23 cellular contexts compared by ENCODE assay signal in the genomic region with DNA sequence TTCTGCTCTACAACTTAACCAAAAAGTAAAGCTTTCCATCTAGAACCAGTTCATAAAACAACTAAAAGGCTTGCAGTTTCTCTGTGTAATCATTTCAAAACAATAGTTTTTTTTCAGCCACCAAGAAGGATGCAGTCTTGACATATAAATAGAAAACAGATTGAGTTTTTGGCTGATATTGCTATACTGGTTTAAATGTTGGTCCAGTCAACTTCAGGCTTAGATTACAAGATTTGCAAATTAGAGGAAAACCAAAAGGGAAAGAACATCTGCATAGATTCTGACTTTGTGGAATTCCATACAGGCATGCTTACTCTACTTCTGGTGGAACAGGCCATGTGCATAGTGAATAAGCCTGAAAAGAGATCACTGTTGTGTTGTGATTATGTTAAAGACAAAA.
A peak's percentile ranks its signal among the peaks of the same experiment; 100 is the strongest.
DNase-seq lines count a peak whose midpoint lies in the region; ATAC-seq and TF ChIP-seq lines count a peak whose summit lies in the region.
"Had no signal": no experiment of that assay in that cellular context is flagged by ENCODE, and none has a peak within 500 bp of the region (broad histone marks: within the 10 kb centered on the region; RNA-seq: fewer than 3 reads in every experiment).

No MANE protein-coding gene starts in this region.

- no peak for ATAC-seq in WTC11

- POLR2A ChIA-PET in WTC11 (lab: Charles Lee), result no interaction called here

- H3K27me3 Mint-ChIP-seq in WTC11 (ENCODE audit: low read depth), result no peaks in the 10 kb centered on the region
- no peaks in the 10 kb centered on the region for H3K27me3 Mint-ChIP-seq in glutamatergic neuron (ENCODE audit: unreplicated experiment)

- DNase-seq in AG08395 (ENCODE audit: low spot score) (peak; percentile 2), GM03348 (ENCODE audit: low spot score) (peak; percentile 14), WTC11 (ENCODE audit: low spot score) (no peak), fibroblast of peridontal ligament (ENCODE audit: extremely low read depth) (peak; percentile 93), glutamatergic neuron (no peak), GM13976 (ENCODE audit: low spot score) (no peak), NCI-H2227 treated with DMSO at 0.1 percent for 48 hours (lab: John Stamatoyannopoulos, UW) (no peak)
- DNase-seq in activated CD4-positive, alpha-beta T cell treated with anti-CD3 and anti-CD28 coated beads, Interleukin-2, amount 50 U/mL, for 1 hour, result no peak
- DNase-seq: ACHN; BE2C; CD4-positive, CD25-positive, alpha-beta regulatory T cell; DMS79 treated with DMSO at 0.1 percent for 48 hours; GOT3; HCEC 1CT; IMR-90; NCI-H1105; NCI-H146; NCI-H2029; NCI-H226; NCI-H510A treated with DMSO at 0.1 percent for 48 hours; NCI-H748 treated with DMSO at 0.1 percent for 48 hours; PC-9; SIG-M5 had no signal

- in situ Hi-C loops in GM13976 (cut with MboI; ENCODE audit: low sequenced_read_pairs, unreplicated experiment), result no loop called here

- H3K4me3 Mint-ChIP-seq in WTC11, result no peak overlapping the region
- H3K4me3 Mint-ChIP-seq in glutamatergic neuron (ENCODE audit: unreplicated experiment), result no peak overlapping the region
- H3K4me3 Mint-ChIP-seq: CD4-positive, CD25-positive, alpha-beta regulatory T cell had no signal

- peak overlapping the region; percentile 78; the same call in 1 of the 2 replicates for H3K27ac Mint-ChIP-seq in WTC11
- H3K27ac Mint-ChIP-seq in glutamatergic neuron (ENCODE audit: unreplicated experiment), result no peak overlapping the region
- H3K27ac Mint-ChIP-seq: CD4-positive, CD25-positive, alpha-beta regulatory T cell had no signal

- no peaks in the 10 kb centered on the region for H3K9me3 Mint-ChIP-seq in WTC11
- H3K9me3 Mint-ChIP-seq in glutamatergic neuron (ENCODE audit: unreplicated experiment), result no peaks in the 10 kb centered on the region

- H3K4me1 Mint-ChIP-seq in WTC11 (no peaks in the 10 kb centered on the region), glutamatergic neuron (ENCODE audit: low read depth, unreplicated experiment) (no peaks in the 10 kb centered on the region)

- TF ChIP-seq CTCF in WTC11 (IDR thresholded peaks at IDR 0.05) (no peak), glutamatergic neuron (IDR thresholded peaks at IDR 0.05; ENCODE audit: partially characterized antibody, unreplicated experiment) (no peak), GM13976 (IDR thresholded peaks at IDR 0.05; ENCODE audit: borderline replicate concordance, control extremely low read depth, extremely low read depth, insufficient read depth, missing control alignments) (no peak)

- H3K36me3 Mint-ChIP-seq in WTC11 (no peaks in the 10 kb centered on the region), glutamatergic neuron (ENCODE audit: unreplicated experiment) (no peaks in the 10 kb centered on the region)

- CTCF ChIA-PET in WTC11 (lab: Charles Lee), result interaction anchor here (1.6 kb wide), 1 partner anchor 107 kb away, joined by 5 read pairs; no protein-coding TSS in a partner anchor

TF ChIP-seq in WTC11, 78 proteins besides CTCF, POLR2A, EP300 and RAD21:
- TF ChIP-seq MYBL2 (CRISPR knock-in tag; IDR thresholded peaks at IDR 0.05) (no peak), SOX15 (CRISPR knock-in tag; IDR thresholded peaks at IDR 0.05) (no peak), HMGA2 (CRISPR knock-in tag; IDR thresholded peaks at IDR 0.05) (no peak), NR1H2 (CRISPR knock-in tag; IDR thresholded peaks at IDR 0.05) (no peak), TEAD4 (CRISPR knock-in tag; IDR thresholded peaks at IDR 0.05) (no peak), OVOL2 (CRISPR knock-in tag; IDR thresholded peaks at IDR 0.05; ENCODE audit: borderline replicate concordance) (no peak), CBFB (CRISPR knock-in tag; IDR thresholded peaks at IDR 0.05; ENCODE audit: low read depth) (no peak), GTF2I (CRISPR knock-in tag; conservative IDR thresholded peaks at IDR 0.05) (no peak)
- TF ChIP-seq, protein P1, sequence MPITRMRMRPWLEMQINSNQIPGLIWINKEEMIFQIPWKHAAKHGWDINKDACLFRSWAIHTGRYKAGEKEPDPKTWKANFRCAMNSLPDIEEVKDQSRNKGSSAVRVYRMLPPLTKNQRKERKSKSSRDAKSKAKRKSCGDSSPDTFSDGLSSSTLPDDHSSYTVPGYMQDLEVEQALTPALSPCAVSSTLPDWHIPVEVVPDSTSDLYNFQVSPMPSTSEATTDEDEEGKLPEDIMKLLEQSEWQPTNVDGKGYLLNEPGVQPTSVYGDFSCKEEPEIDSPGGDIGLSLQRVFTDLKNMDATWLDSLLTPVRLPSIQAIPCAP (CRISPR knock-in tag; IDR thresholded peaks at IDR 0.05), result no peak
- TF ChIP-seq, protein P2, sequence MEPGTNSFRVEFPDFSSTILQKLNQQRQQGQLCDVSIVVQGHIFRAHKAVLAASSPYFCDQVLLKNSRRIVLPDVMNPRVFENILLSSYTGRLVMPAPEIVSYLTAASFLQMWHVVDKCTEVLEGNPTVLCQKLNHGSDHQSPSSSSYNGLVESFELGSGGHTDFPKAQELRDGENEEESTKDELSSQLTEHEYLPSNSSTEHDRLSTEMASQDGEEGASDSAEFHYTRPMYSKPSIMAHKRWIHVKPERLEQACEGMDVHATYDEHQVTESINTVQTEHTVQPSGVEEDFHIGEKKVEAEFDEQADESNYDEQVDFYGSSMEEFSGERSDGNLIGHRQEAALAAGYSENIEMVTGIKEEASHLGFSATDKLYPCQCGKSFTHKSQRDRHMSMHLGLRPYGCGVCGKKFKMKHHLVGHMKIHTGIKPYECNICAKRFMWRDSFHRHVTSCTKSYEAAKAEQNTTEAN (CRISPR knock-in tag; IDR thresholded peaks at IDR 0.05), result no peak
- TF ChIP-seq, protein P3, sequence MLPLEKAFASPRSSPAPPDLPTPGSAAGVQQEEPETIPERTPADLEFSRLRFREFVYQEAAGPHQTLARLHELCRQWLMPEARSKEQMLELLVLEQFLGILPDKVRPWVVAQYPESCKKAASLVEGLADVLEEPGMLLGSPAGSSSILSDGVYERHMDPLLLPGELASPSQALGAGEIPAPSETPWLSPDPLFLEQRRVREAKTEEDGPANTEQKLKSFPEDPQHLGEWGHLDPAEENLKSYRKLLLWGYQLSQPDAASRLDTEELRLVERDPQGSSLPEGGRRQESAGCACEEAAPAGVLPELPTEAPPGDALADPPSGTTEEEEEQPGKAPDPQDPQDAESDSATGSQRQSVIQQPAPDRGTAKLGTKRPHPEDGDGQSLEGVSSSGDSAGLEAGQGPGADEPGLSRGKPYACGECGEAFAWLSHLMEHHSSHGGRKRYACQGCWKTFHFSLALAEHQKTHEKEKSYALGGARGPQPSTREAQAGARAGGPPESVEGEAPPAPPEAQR (CRISPR knock-in tag; IDR thresholded peaks at IDR 0.05), result no peak

Comparison
In these comparisons a context has a peak if more than half of its experiments do, and no peak if none do; other contexts are left out.
1. DNase-seq: peak in AG08395 (single experiment), GM03348 (single experiment) and fibroblast of peridontal ligament (single experiment); none in WTC11 (single experiment), glutamatergic neuron (single experiment), GM13976 (single experiment), activated CD4-positive, alpha-beta T cell treated with anti-CD3 and anti-CD28 coated beads, Interleukin-2, amount 50 U/mL, for 1 hour (single experiment) and NCI-H2227 treated with DMSO at 0.1 percent for 48 hours (single experiment).